8 cellular contexts compared by ENCODE assay signal in genomic region chr12:119412811-119413794, GRCh38.
DNase-seq lines count a peak whose midpoint lies in the region; ATAC-seq, FAIRE-seq and TF ChIP-seq lines count a peak whose summit lies in the region.

No MANE protein-coding gene starts in this region.

- H3K27me3 ChIP-seq in Panc1 (ENCODE audit: control insufficient read depth, insufficient read depth, low read length) (peaks cover 8% of the 10 kb centered on the region; the same call in 1 of the 2 replicates), bronchial epithelial cell (ENCODE audit: control insufficient read depth, insufficient read depth, low read length) (no peaks in the 10 kb centered on the region), kidney epithelial cell (ENCODE audit: control insufficient read depth, insufficient read depth, low read length) (no peaks in the 10 kb centered on the region)

- POLR2A ChIA-PET in Panc1 (lab: Charles Lee), result no interaction called here

- no peaks in the 10 kb centered on the region for H3K4me1 ChIP-seq in Panc1 (ENCODE audit: control insufficient read depth, insufficient read depth, low read length)

- H3K9me3 ChIP-seq in Panc1 (ENCODE audit: control insufficient read depth, insufficient read depth, low read depth, low read length), result no peaks in the 10 kb centered on the region

- peak; percentile 89 for TF ChIP-seq CTCF in LNCaP clone FGC (IDR thresholded peaks at IDR 0.05; ENCODE audit: control insufficient read depth, extremely low read depth, insufficient read depth)
- peak; percentile 93 for TF ChIP-seq CTCF in Panc1 (IDR thresholded peaks at IDR 0.05)
- TF ChIP-seq CTCF in bronchial epithelial cell (IDR thresholded peaks at IDR 0.05; ENCODE audit: insufficient read depth, low read length, severe bottlenecking), result peak; percentile 82
- peak; percentile 78 for TF ChIP-seq CTCF in kidney epithelial cell (IDR thresholded peaks at IDR 0.05; ENCODE audit: insufficient read depth, low read length, poor library complexity, severe bottlenecking)

- CTCF ChIA-PET in Panc1 (lab: Charles Lee), result interaction anchor here (0.5 to 1.0 kb wide), 4 partner anchors 117 to 333 kb away, joined by 4 read pairs; no protein-coding TSS in a partner anchor

- in situ Hi-C loops in Panc1 (cut with HindIII; ENCODE audit: low pct_unique_long_range_greater_than_20kb, low sequenced_read_pairs), result no loop called here

- no TSS peak for BruUV-seq in Panc1 (replicated peaks; lab: Mats Ljungman, UMichigan)

- FAIRE-seq in bronchial epithelial cell (lab: Jason Lieb, UNC), result no peak

- H3K27ac ChIP-seq in Panc1 (ENCODE audit: low read length), result no peak overlapping the region

- H3K36me3 ChIP-seq in Panc1 (ENCODE audit: control insufficient read depth, insufficient read depth, low read length) (no peaks in the 10 kb centered on the region), bronchial epithelial cell (ENCODE audit: control insufficient read depth, insufficient read depth, low read length) (no peaks in the 10 kb centered on the region), kidney epithelial cell (ENCODE audit: control insufficient read depth, insufficient read depth, low read length) (no peaks in the 10 kb centered on the region)

- ATAC-seq in Panc1 (peak; percentile 90), GM21717 (IDR thresholded peaks at IDR 0.05; ENCODE audit: unreplicated experiment) (no peak)

- H3K4me3 ChIP-seq in LNCaP clone FGC (ENCODE audit: low read depth, low read length), result no peak overlapping the region
- H3K4me3 ChIP-seq in Panc1 (ENCODE audit: low read depth in 2 of 2, low read length in 2 of 2), result no peak overlapping the region
- no peak overlapping the region for H3K4me3 ChIP-seq in bronchial epithelial cell (ENCODE audit: low read depth, low read length)
- H3K4me3 ChIP-seq in kidney epithelial cell (ENCODE audit: low read depth, low read length), result no peak overlapping the region

- intact Hi-C loops in Panc1 (cut with micrococcal nuclease; ENCODE audit: unreplicated experiment), result loop anchor here (2.0 to 10.0 kb wide), 2 partner anchors 298 to 438 kb away; no protein-coding TSS in a partner anchor

- peak; percentile 16 for DNase-seq in NK-92 treated with Interleukin-12 subunit alpha and Interleukin-12 subunit beta, amount 100 ng/mL, for 24 hours (lab: John Stamatoyannopoulos, UW)
- no peak for DNase-seq in NK-92 (lab: John Stamatoyannopoulos, UW; ENCODE audit: unreplicated experiment)
- peak; percentile 17 for DNase-seq in LNCaP clone FGC (ENCODE audit: low read depth)
- DNase-seq in Panc1 (ENCODE audit: low read depth, low spot score), result peak; percentile 61
- peak; percentile 61 for DNase-seq in bronchial epithelial cell (ENCODE audit: low read depth)
- peak; percentile 4 for DNase-seq in kidney epithelial cell (ENCODE audit: low read depth)
- peak; percentile 21 to 26 for DNase-seq in stimulated activated CD8-positive, alpha-beta memory T cell treated with anti-CD3 and anti-CD28 coated beads, Interleukin-2, amount 100 ng/mL, for 48 hours (ENCODE audit: low read depth in 2 of 2)
